ENCODE assay signal across 2 cellular contexts in the genomic region with DNA sequence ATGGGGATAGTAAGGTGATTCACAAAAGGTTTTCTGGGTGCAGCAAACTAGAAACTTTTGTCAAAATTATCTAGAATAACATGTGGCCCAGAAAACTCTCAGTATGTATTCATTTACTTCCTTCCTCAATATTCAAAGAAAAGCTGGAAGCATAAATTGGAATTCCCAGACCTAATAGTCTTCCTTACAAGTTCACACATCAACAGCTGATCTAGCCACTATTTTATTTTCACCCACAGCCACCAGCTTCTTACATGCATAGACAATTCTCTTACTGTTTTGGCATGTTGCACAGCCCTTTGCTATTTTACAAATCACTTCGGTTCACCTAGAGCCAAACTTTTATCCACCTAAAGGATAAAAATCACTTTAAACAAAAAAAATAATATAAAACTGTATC.
TF ChIP-seq lines count a peak whose summit lies in the region.

No MANE protein-coding gene starts in this region.

TF ChIP-seq in A549, 52 proteins besides CTCF, POLR2A, EP300 and RAD21:
- TF ChIP-seq, protein P1, sequence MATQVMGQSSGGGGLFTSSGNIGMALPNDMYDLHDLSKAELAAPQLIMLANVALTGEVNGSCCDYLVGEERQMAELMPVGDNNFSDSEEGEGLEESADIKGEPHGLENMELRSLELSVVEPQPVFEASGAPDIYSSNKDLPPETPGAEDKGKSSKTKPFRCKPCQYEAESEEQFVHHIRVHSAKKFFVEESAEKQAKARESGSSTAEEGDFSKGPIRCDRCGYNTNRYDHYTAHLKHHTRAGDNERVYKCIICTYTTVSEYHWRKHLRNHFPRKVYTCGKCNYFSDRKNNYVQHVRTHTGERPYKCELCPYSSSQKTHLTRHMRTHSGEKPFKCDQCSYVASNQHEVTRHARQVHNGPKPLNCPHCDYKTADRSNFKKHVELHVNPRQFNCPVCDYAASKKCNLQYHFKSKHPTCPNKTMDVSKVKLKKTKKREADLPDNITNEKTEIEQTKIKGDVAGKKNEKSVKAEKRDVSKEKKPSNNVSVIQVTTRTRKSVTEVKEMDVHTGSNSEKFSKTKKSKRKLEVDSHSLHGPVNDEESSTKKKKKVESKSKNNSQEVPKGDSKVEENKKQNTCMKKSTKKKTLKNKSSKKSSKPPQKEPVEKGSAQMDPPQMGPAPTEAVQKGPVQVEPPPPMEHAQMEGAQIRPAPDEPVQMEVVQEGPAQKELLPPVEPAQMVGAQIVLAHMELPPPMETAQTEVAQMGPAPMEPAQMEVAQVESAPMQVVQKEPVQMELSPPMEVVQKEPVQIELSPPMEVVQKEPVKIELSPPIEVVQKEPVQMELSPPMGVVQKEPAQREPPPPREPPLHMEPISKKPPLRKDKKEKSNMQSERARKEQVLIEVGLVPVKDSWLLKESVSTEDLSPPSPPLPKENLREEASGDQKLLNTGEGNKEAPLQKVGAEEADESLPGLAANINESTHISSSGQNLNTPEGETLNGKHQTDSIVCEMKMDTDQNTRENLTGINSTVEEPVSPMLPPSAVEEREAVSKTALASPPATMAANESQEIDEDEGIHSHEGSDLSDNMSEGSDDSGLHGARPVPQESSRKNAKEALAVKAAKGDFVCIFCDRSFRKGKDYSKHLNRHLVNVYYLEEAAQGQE (IDR thresholded peaks at IDR 0.05), result no peak
- no peak for TF ChIP-seq MAFK (IDR thresholded peaks at IDR 0.05; ENCODE audit: partially characterized antibody)
- no peak for TF ChIP-seq ZFP36 (IDR thresholded peaks at IDR 0.05; ENCODE audit: borderline replicate concordance, partially characterized antibody)
- TF ChIP-seq EHF (CRISPR knock-in tag; IDR thresholded peaks at IDR 0.05), result no peak
- no peak for TF ChIP-seq JUN (IDR thresholded peaks at IDR 0.05)
- TF ChIP-seq FOSB (CRISPR knock-in tag; IDR thresholded peaks at IDR 0.05), result no peak
- TF ChIP-seq, protein P2, sequence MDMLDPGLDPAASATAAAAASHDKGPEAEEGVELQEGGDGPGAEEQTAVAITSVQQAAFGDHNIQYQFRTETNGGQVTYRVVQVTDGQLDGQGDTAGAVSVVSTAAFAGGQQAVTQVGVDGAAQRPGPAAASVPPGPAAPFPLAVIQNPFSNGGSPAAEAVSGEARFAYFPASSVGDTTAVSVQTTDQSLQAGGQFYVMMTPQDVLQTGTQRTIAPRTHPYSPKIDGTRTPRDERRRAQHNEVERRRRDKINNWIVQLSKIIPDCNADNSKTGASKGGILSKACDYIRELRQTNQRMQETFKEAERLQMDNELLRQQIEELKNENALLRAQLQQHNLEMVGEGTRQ (IDR thresholded peaks at IDR 0.05), result no peak
- no peak for TF ChIP-seq HOXB13 (CRISPR knock-in tag; IDR thresholded peaks at IDR 0.05; ENCODE audit: low read depth)
- no peak for TF ChIP-seq ESRRA (IDR thresholded peaks at IDR 0.05; ENCODE audit: borderline replicate concordance, low read length)
- TF ChIP-seq TFCP2L1 (CRISPR knock-in tag; IDR thresholded peaks at IDR 0.05), result no peak
- no peak for TF ChIP-seq HDAC2 (IDR thresholded peaks at IDR 0.05)
- TF ChIP-seq BHLHE40 (IDR thresholded peaks at IDR 0.05; ENCODE audit: low read depth, low read length), result no peak

TF ChIP-seq in IMR-90, 13 proteins besides CTCF, POLR2A, EP300 and RAD21:
- no peak for TF ChIP-seq MXI1 (IDR thresholded peaks at IDR 0.05; ENCODE audit: borderline replicate concordance, low read depth, low read length)
- TF ChIP-seq, protein P3, sequence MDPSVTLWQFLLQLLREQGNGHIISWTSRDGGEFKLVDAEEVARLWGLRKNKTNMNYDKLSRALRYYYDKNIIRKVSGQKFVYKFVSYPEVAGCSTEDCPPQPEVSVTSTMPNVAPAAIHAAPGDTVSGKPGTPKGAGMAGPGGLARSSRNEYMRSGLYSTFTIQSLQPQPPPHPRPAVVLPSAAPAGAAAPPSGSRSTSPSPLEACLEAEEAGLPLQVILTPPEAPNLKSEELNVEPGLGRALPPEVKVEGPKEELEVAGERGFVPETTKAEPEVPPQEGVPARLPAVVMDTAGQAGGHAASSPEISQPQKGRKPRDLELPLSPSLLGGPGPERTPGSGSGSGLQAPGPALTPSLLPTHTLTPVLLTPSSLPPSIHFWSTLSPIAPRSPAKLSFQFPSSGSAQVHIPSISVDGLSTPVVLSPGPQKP (IDR thresholded peaks at IDR 0.05; ENCODE audit: borderline replicate concordance, low read depth, low read length), result no peak
